ENCODE assay signal across 1 cellular context in genomic region chr10:22130824-22131223, GRCh38.
TF ChIP-seq lines count a peak whose summit lies in the region.

No MANE protein-coding gene starts in this region.

TF ChIP-seq in WTC11, 78 proteins besides CTCF, POLR2A, EP300 and RAD21:
- 0 out of 2 replicates have a peak, but pooled peaks have one; percentile 26 for TF ChIP-seq FOXK1 (CRISPR knock-in tag; IDR thresholded peaks at IDR 0.05)
